ENCODE assay signal across 40 cellular contexts in the genomic region with DNA sequence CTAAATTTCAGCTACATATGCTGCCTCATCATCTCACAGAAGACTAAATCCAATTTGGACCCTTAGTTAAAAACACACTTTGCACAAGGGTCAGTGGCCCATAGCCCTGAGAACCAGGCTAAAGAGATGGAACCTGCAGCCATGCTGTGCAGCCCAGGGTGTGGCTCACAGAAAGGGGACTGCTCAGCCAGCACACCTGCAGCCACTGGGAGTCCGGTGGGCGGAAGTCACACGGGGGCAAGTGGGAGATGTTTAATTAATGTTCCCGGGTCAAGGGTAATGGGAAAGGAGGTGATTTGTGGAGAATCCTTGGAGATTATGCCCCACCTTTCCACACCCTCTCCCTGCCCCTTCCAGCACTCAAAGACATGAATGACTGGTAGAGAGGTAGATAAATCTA.
"Had no signal": no experiment of that assay in that cellular context is flagged by ENCODE, and none has a peak within 500 bp of the region (broad histone marks: within the 10 kb centered on the region; RNA-seq: fewer than 3 reads in every experiment).

No MANE protein-coding gene starts in this region.

- H3K4me1 ChIP-seq: adrenal gland, ascending aorta, body of pancreas, breast epithelium had no signal

- H3K27ac ChIP-seq: adrenal gland, ascending aorta, body of pancreas, brain microvascular endothelial cell, breast epithelium, cardiac muscle cell had no signal

- H3K36me3 Mint-ChIP-seq: activated naive CD4-positive, alpha-beta T cell treated with anti-CD3 and anti-CD28 coated beads, Interleukin-2, amount 10 ng/mL, durations not matched to agents 7 days and 5 days; activated naive CD4-positive, alpha-beta T cell treated with anti-CD3 and anti-CD28 coated beads, Interleukin-2, amount 50 U/mL, for 24 hours; activated naive CD4-positive, alpha-beta T cell treated with anti-CD3 and anti-CD28 coated beads, Interleukin-2, amount 50 U/mL, for 72 hours; activated naive CD8-positive, alpha-beta T cell; activated naive CD8-positive, alpha-beta T cell treated with anti-CD3 and anti-CD28 coated beads for 36 hours; activated naive CD8-positive, alpha-beta T cell treated with anti-CD3 and anti-CD28 coated beads, Interleukin-2, amount 10 ng/mL, durations not matched to agents 7 days and 5 days had no signal

- H3K27me3 Mint-ChIP-seq: activated naive CD4-positive, alpha-beta T cell treated with anti-CD3 and anti-CD28 coated beads, Interleukin-2, amount 10 ng/mL, durations not matched to agents 7 days and 5 days; activated naive CD4-positive, alpha-beta T cell treated with anti-CD3 and anti-CD28 coated beads, Interleukin-2, amount 50 U/mL, for 24 hours; activated naive CD8-positive, alpha-beta T cell treated with anti-CD3 and anti-CD28 coated beads, Interleukin-2, amount 10 ng/mL, durations not matched to agents 7 days and 5 days; central memory CD8-positive, alpha-beta T cell had no signal

- DNase-seq: activated effector memory CD4-positive, alpha-beta T cell treated with anti-CD3 and anti-CD28 coated beads, Interleukin-2, amount 50 U/mL, for 16 hours; activated effector memory CD4-positive, alpha-beta T cell treated with Interleukin-2 at 50 U/mL for 16 hours; activated gamma-delta T cell; activated gamma-delta T cell treated with Interleukin-2 at 50 U/mL for 16 hours; activated naive CD4-positive, alpha-beta T cell; activated naive CD4-positive, alpha-beta T cell treated with anti-CD3 and anti-CD28 coated beads for 36 hours; activated naive CD4-positive, alpha-beta T cell treated with anti-CD3 and anti-CD28 coated beads, Interleukin-2, amount 10 ng/mL, durations not matched to agents 7 days and 5 days; activated naive CD4-positive, alpha-beta T cell treated with anti-CD3 and anti-CD28 coated beads, Interleukin-2, amount 50 U/mL, for 16 hours; activated naive CD4-positive, alpha-beta T cell treated with Interleukin-2 at 50 U/mL for 16 hours; activated naive CD8-positive, alpha-beta T cell treated with anti-CD3 and anti-CD28 coated beads for 36 hours; activated naive CD8-positive, alpha-beta T cell treated with anti-CD3 and anti-CD28 coated beads, Interleukin-2, amount 10 ng/mL, durations not matched to agents 7 days and 5 days; activated naive CD8-positive, alpha-beta T cell treated with anti-CD3 and anti-CD28 coated beads, Interleukin-2, amount 50 U/mL, for 24 hours; activated T-cell treated with anti-CD3 and anti-CD28 coated beads, Interleukin-2, amount 50 U/mL, for 1 hour; activated T-cell treated with anti-CD3 and anti-CD28 coated beads, Interleukin-2, amount 50 U/mL, for 24 hours; activated T-cell treated with anti-CD3 and anti-CD28 coated beads, Interleukin-2, amount 50 U/mL, for 4 hours; activated T-cell treated with anti-CD3 and anti-CD28 coated beads, Interleukin-2, amount 50 U/mL, for 48 hours; activated T-cell treated with anti-CD3 and anti-CD28 coated beads, Interleukin-2, amount 50 U/mL, for 72 hours; adrenal gland; amniotic stem cell; amygdala; anterior cingulate cortex; aorta; body of pancreas; brain microvascular endothelial cell; caudate nucleus; central memory CD4-positive, alpha-beta T cell; cerebellar nuclear complex had no signal

- H3K4me3 ChIP-seq: adrenal gland, ascending aorta, body of pancreas, breast epithelium, cardiac muscle cell had no signal

- H3K36me3 ChIP-seq: adrenal gland, ascending aorta, brain microvascular endothelial cell, breast epithelium, cardiac muscle cell had no signal

- H3K27me3 ChIP-seq: adrenal gland, ascending aorta, body of pancreas, brain microvascular endothelial cell, breast epithelium, cardiac muscle cell had no signal

- FAIRE-seq: astrocyte, bronchial epithelial cell had no signal

- H3K4me3 Mint-ChIP-seq: activated naive CD4-positive, alpha-beta T cell treated with anti-CD3 and anti-CD28 coated beads for 36 hours; activated naive CD4-positive, alpha-beta T cell treated with anti-CD3 and anti-CD28 coated beads, Interleukin-2, amount 10 ng/mL, durations not matched to agents 7 days and 5 days; activated naive CD4-positive, alpha-beta T cell treated with anti-CD3 and anti-CD28 coated beads, Interleukin-2, amount 50 U/mL, for 24 hours; activated naive CD8-positive, alpha-beta T cell; activated naive CD8-positive, alpha-beta T cell treated with anti-CD3 and anti-CD28 coated beads for 36 hours; activated naive CD8-positive, alpha-beta T cell treated with anti-CD3 and anti-CD28 coated beads, Interleukin-2, amount 10 ng/mL, durations not matched to agents 7 days and 5 days; activated naive CD8-positive, alpha-beta T cell treated with anti-CD3 and anti-CD28 coated beads, Interleukin-2, amount 50 U/mL, for 24 hours; activated T-cell treated with anti-CD3 and anti-CD28 coated beads, Interleukin-2, amount 50 U/mL, for 24 hours; activated T-cell treated with anti-CD3 and anti-CD28 coated beads, Interleukin-2, amount 50 U/mL, for 4 hours; activated T-cell treated with anti-CD3 and anti-CD28 coated beads, Interleukin-2, amount 50 U/mL, for 72 hours; activated T-helper 1 cell treated with anti-CD3 and anti-CD28 coated beads, Interleukin-12 subunit alpha, Interleukin-12 subunit beta, Interleukin-2, Interleukin-4 antibody, amounts not matched to agents 30 ng/mL and 10 ng/mL and 1 ng/mL, durations not matched to agents 14 hours and 24 hours and 36 hours; activated T-helper 17 cell treated with anti-CD3 and anti-CD28 coated beads, Interleukin-2, amount 50 U/mL, for 72 hours; brain; central memory CD8-positive, alpha-beta T cell had no signal

- H3K9me3 ChIP-seq: adrenal gland, ascending aorta, body of pancreas, breast epithelium had no signal

- H3K9me3 Mint-ChIP-seq: activated naive CD4-positive, alpha-beta T cell treated with anti-CD3 and anti-CD28 coated beads for 36 hours; activated naive CD4-positive, alpha-beta T cell treated with anti-CD3 and anti-CD28 coated beads, Interleukin-2, amount 10 ng/mL, durations not matched to agents 7 days and 5 days; activated naive CD4-positive, alpha-beta T cell treated with anti-CD3 and anti-CD28 coated beads, Interleukin-2, amount 50 U/mL, for 24 hours; activated naive CD8-positive, alpha-beta T cell treated with anti-CD3 and anti-CD28 coated beads, Interleukin-2, amount 10 ng/mL, durations not matched to agents 7 days and 5 days; activated T-cell treated with anti-CD3 and anti-CD28 coated beads, Interleukin-2, amount 50 U/mL, for 24 hours; activated T-cell treated with anti-CD3 and anti-CD28 coated beads, Interleukin-2, amount 50 U/mL, for 4 hours; activated T-helper 1 cell treated with anti-CD3 and anti-CD28 coated beads, Interleukin-12 subunit alpha, Interleukin-12 subunit beta, Interleukin-2, Interleukin-4 antibody, amounts not matched to agents 30 ng/mL and 10 ng/mL and 1 ng/mL, durations not matched to agents 14 hours and 24 hours and 36 hours; activated T-helper 2 cell treated with anti-CD3 and anti-CD28 coated beads, Interferon-gamma antibody, Interleukin-2, Interleukin-4, amounts not matched to agents 10 μg/mL and 5 μg/mL and 100 μg/mL, durations not matched to agents 14 hours and 24 hours and 36 hours had no signal

- ATAC-seq: activated naive CD4-positive, alpha-beta T cell treated with anti-CD3 and anti-CD28 coated beads, Interleukin-2, amount 50 U/mL, for 72 hours; activated naive CD8-positive, alpha-beta T cell treated with anti-CD3 and anti-CD28 coated beads, Interleukin-2, amount 50 U/mL, for 24 hours; activated T-cell treated with anti-CD3 and anti-CD28 coated beads, Interleukin-2, amount 50 U/mL, for 4 hours; activated T-cell treated with anti-CD3 and anti-CD28 coated beads, Interleukin-2, amount 50 U/mL, for 72 hours; activated T-helper 17 cell treated with anti-CD3 and anti-CD28 coated beads, Interleukin-2, amount 50 U/mL, for 72 hours; body of pancreas had no signal

- H3K4me1 Mint-ChIP-seq: activated naive CD4-positive, alpha-beta T cell treated with anti-CD3 and anti-CD28 coated beads, Interleukin-2, amount 10 ng/mL, durations not matched to agents 7 days and 5 days; activated naive CD4-positive, alpha-beta T cell treated with anti-CD3 and anti-CD28 coated beads, Interleukin-2, amount 50 U/mL, for 24 hours; activated naive CD8-positive, alpha-beta T cell treated with anti-CD3 and anti-CD28 coated beads for 36 hours; activated naive CD8-positive, alpha-beta T cell treated with anti-CD3 and anti-CD28 coated beads, Interleukin-2, amount 10 ng/mL, durations not matched to agents 7 days and 5 days; activated naive CD8-positive, alpha-beta T cell treated with anti-CD3 and anti-CD28 coated beads, Interleukin-2, amount 50 U/mL, for 24 hours; activated T-helper 17 cell treated with anti-CD3 and anti-CD28 coated beads, Interleukin-2, amount 50 U/mL, for 72 hours; brain; central memory CD8-positive, alpha-beta T cell had no signal

- H3K27ac Mint-ChIP-seq: activated naive CD4-positive, alpha-beta T cell treated with anti-CD3 and anti-CD28 coated beads for 36 hours; activated naive CD4-positive, alpha-beta T cell treated with anti-CD3 and anti-CD28 coated beads, Interleukin-2, amount 10 ng/mL, durations not matched to agents 7 days and 5 days; activated naive CD4-positive, alpha-beta T cell treated with anti-CD3 and anti-CD28 coated beads, Interleukin-2, amount 50 U/mL, for 24 hours; activated naive CD4-positive, alpha-beta T cell treated with anti-CD3 and anti-CD28 coated beads, Interleukin-2, amount 50 U/mL, for 72 hours; activated naive CD8-positive, alpha-beta T cell; activated naive CD8-positive, alpha-beta T cell treated with anti-CD3 and anti-CD28 coated beads for 36 hours; activated naive CD8-positive, alpha-beta T cell treated with anti-CD3 and anti-CD28 coated beads, Interleukin-2, amount 10 ng/mL, durations not matched to agents 7 days and 5 days; activated naive CD8-positive, alpha-beta T cell treated with anti-CD3 and anti-CD28 coated beads, Interleukin-2, amount 50 U/mL, for 24 hours; activated T-cell treated with anti-CD3 and anti-CD28 coated beads, Interleukin-2, amount 50 U/mL, for 24 hours; activated T-cell treated with anti-CD3 and anti-CD28 coated beads, Interleukin-2, amount 50 U/mL, for 72 hours; activated T-helper 1 cell treated with anti-CD3 and anti-CD28 coated beads, Interleukin-12 subunit alpha, Interleukin-12 subunit beta, Interleukin-2, Interleukin-4 antibody, amounts not matched to agents 30 ng/mL and 10 ng/mL and 1 ng/mL, durations not matched to agents 14 hours and 24 hours and 36 hours; activated T-helper 17 cell treated with anti-CD3 and anti-CD28 coated beads, Interleukin-2, amount 50 U/mL, for 72 hours; activated T-helper 2 cell treated with anti-CD3 and anti-CD28 coated beads, Interferon-gamma antibody, Interleukin-2, Interleukin-4, amounts not matched to agents 10 μg/mL and 5 μg/mL and 100 μg/mL, durations not matched to agents 14 hours and 24 hours and 36 hours; brain had no signal
